Comparison of ENCODE assay signal across 31 cellular contexts in the genomic region with DNA sequence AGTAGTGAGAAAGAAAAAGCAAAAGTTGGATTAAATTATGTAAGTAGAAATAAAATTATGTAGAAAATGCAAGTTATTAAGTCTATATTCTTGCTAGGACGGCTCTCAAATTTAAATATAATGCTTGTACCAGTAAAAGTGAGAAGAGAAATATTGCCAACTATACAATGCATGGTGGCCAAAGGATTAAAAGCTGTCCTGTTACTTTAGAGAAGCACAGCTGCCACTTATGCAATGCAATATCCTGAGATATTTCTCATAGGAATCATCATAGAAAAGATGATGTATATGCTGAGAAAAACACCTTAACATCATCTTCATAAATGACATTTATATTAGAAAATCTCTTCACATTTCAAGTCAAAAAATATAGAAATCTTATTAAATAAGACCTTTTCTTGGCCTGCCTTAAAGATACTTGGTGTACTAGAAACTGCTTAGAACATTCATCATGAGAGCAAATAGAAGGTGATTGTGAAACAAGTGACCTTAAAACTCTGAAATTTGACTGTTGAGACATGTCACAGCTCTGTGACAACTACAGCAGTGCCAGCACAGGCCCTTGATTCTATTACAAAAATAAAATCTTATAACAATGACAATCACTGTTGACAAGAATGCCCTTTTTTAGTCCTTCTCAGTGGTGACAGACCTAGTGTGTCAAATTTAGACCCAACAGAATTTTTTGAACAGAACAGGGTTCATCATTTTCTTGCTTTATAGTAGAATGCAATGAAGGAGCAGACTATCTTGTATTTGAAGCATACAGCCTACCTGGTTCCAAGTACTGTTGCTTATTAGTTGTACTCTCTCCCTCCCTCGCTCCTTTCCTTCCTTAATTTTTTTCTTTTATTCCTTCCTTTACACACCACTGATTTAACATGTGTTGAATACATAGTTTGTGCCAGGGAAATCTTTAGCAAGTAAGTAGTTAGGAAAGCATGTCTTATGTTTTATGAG.
"Had no signal": no experiment of that assay in that cellular context is flagged by ENCODE, and none has a peak within 500 bp of the region (broad histone marks: within the 10 kb centered on the region; RNA-seq: fewer than 3 reads in every experiment).

No MANE protein-coding gene starts in this region.

- H3K36me3 ChIP-seq: neutrophil, ovary, prostate gland, spleen, thoracic aorta, thyroid gland, tibial nerve, upper lobe of right lung, uterus had no signal

- H3K27me3 Mint-ChIP-seq: naive B cell; naive thymus-derived CD8-positive, alpha-beta T cell; natural killer cell treated with Interleukin-12 subunit alpha and Interleukin-12 subunit beta and Interleukin-15 and Interleukin-18, amount 100 ng/mL, for 72 hours; stimulated activated memory B cell treated with anti-CD40 and anti-IgM and Interleukin-4, amounts not matched to agents 10 μg/mL and 1 μg/mL and 100 μg/mL, for 72 hours; stimulated activated naive CD8-positive, alpha-beta T cell treated with anti-CD3 and anti-CD28 coated beads, Interleukin-15, amount 100 ng/mL, for 72 hours; type B pancreatic cell had no signal

- H3K9me3 ChIP-seq: neutrophil, ovary, prostate gland, thoracic aorta, thyroid gland, tibial nerve, upper lobe of right lung, uterus had no signal

- H3K27ac ChIP-seq: neutrophil, ovary, parathyroid adenoma, prostate gland, skin epidermis, spleen, thoracic aorta, thyroid gland, tibial nerve, upper lobe of right lung, uterus had no signal

- H3K4me3 ChIP-seq: ovary, prostate gland, skin epidermis, smooth muscle cell, spleen, thoracic aorta, thyroid gland, tibial nerve, upper lobe of right lung, uterus had no signal

- H3K27me3 ChIP-seq: neutrophil, ovary, spleen, thyroid gland, tibial nerve, upper lobe of right lung, uterus had no signal

- H3K4me3 Mint-ChIP-seq: naive B cell; naive thymus-derived CD8-positive, alpha-beta T cell; natural killer cell treated with Interleukin-12 subunit alpha and Interleukin-12 subunit beta and Interleukin-15 and Interleukin-18, amount 100 ng/mL, for 72 hours; nephron progenitor cell; neural crest cell; stimulated activated memory B cell treated with anti-CD40 and anti-IgM and Interleukin-4, amounts not matched to agents 10 μg/mL and 1 μg/mL and 100 μg/mL, for 72 hours; stimulated activated naive CD8-positive, alpha-beta T cell treated with anti-CD3 and anti-CD28 coated beads, Interleukin-15, amount 100 ng/mL, for 72 hours; type B pancreatic cell had no signal

- H3K27ac Mint-ChIP-seq: naive B cell; naive thymus-derived CD8-positive, alpha-beta T cell; natural killer cell treated with Interleukin-12 subunit alpha and Interleukin-12 subunit beta and Interleukin-15 and Interleukin-18, amount 100 ng/mL, for 72 hours; stimulated activated memory B cell treated with anti-CD40 and anti-IgM and Interleukin-4, amounts not matched to agents 10 μg/mL and 1 μg/mL and 100 μg/mL, for 72 hours; stimulated activated naive CD8-positive, alpha-beta T cell treated with anti-CD3 and anti-CD28 coated beads, Interleukin-15, amount 100 ng/mL, for 72 hours; type B pancreatic cell had no signal

- H3K4me1 Mint-ChIP-seq: naive B cell; naive thymus-derived CD8-positive, alpha-beta T cell; nephron progenitor cell; stimulated activated memory B cell treated with anti-CD40 and anti-IgM and Interleukin-4, amounts not matched to agents 10 μg/mL and 1 μg/mL and 100 μg/mL, for 72 hours; stimulated activated naive CD8-positive, alpha-beta T cell treated with anti-CD3 and anti-CD28 coated beads, Interleukin-15, amount 100 ng/mL, for 72 hours had no signal

- ATAC-seq: naive thymus-derived CD8-positive, alpha-beta T cell; natural killer cell treated with Interleukin-12 subunit alpha and Interleukin-12 subunit beta and Interleukin-15 and Interleukin-18, amount 100 ng/mL, for 72 hours; right cardiac atrium; sciatic nerve; stimulated activated memory B cell treated with anti-CD40 and anti-IgM and Interleukin-4, amounts not matched to agents 10 μg/mL and 1 μg/mL and 100 μg/mL, for 72 hours; stimulated activated naive CD8-positive, alpha-beta T cell treated with anti-CD3 and anti-CD28 coated beads, Interleukin-15, amount 100 ng/mL, for 72 hours; stimulated activated naive CD8-positive, alpha-beta T cell treated with anti-CD3 and anti-CD28 coated beads, Interleukin-15, Interleukin-2, amounts not matched to agents 100 U/mL and 50 U/mL, for 24 hours; upper lobe of right lung had no signal

- H3K4me1 ChIP-seq: parathyroid adenoma, prostate gland, spleen, thyroid gland, tibial nerve, upper lobe of right lung, uterus had no signal

- H3K36me3 Mint-ChIP-seq: naive B cell; naive thymus-derived CD8-positive, alpha-beta T cell; natural killer cell treated with Interleukin-12 subunit alpha and Interleukin-12 subunit beta and Interleukin-15 and Interleukin-18, amount 100 ng/mL, for 72 hours; stimulated activated memory B cell treated with anti-CD40 and anti-IgM and Interleukin-4, amounts not matched to agents 10 μg/mL and 1 μg/mL and 100 μg/mL, for 72 hours; type B pancreatic cell had no signal

- H3K9me3 Mint-ChIP-seq: nephron progenitor cell, neural crest cell, type B pancreatic cell had no signal

- DNase-seq: naive B cell; naive thymus-derived CD8-positive, alpha-beta T cell; nephron progenitor cell; nucleus accumbens; ovary; right cardiac atrium; spleen; stimulated activated CD4-positive, alpha-beta T cell treated with anti-CD3 and anti-CD28 coated beads, Interleukin-12 subunit alpha, Interleukin-12 subunit beta, amount 100 ng/mL, for 4 hours; stimulated activated CD4-positive, alpha-beta T cell treated with anti-CD3 and anti-CD28 coated beads, Interleukin-1b, Interleukin-23, amount 100 ng/mL, for 48 hours; stimulated activated CD4-positive, alpha-beta T cell treated with anti-CD3 and anti-CD28 coated beads, Interleukin-4, amount 100 ng/mL, for 1 hour; stimulated activated CD4-positive, alpha-beta T cell treated with anti-CD3 and anti-CD28 coated beads, Interleukin-4, amount 100 ng/mL, for 4 hours; stimulated activated CD8-positive, alpha-beta memory T cell treated with anti-CD3 and anti-CD28 coated beads, Interleukin-4, amount 100 ng/mL, for 48 hours; stimulated activated naive CD4-positive, alpha-beta T cell; stimulated activated naive CD8-positive, alpha-beta T cell treated with anti-CD3 and anti-CD28 coated beads, Interleukin-15, amount 100 ng/mL, for 72 hours; stimulated activated naive CD8-positive, alpha-beta T cell treated with anti-CD3 and anti-CD28 coated beads, Interleukin-15, Interleukin-2, amounts not matched to agents 100 U/mL and 50 U/mL, for 24 hours; substantia nigra; thyroid gland; upper lobe of right lung; uterus had no signal
